In genomic region chr2:156294945-156295580, GRCh38 we compare ENCODE assay signal across 20 cellular contexts.
"Had no signal": no experiment of that assay in that cellular context is flagged by ENCODE, and none has a peak within 500 bp of the region (broad histone marks: within the 10 kb centered on the region; RNA-seq: fewer than 3 reads in every experiment).

No MANE protein-coding gene starts in this region.

- H3K4me3 Mint-ChIP-seq: activated CD8-positive, alpha-beta memory T cell treated with anti-CD3 and anti-CD28 coated beads, Interleukin-2, amount 10 ng/mL, durations not matched to agents 7 days and 5 days; activated T-cell treated with anti-CD3 and anti-CD28 coated beads, Interleukin-2, amount 50 U/mL, for 24 hours; brain; memory B cell; naive thymus-derived CD4-positive, alpha-beta T cell had no signal

- H3K27ac Mint-ChIP-seq: activated CD8-positive, alpha-beta memory T cell treated with anti-CD3 and anti-CD28 coated beads, Interleukin-2, amount 10 ng/mL, durations not matched to agents 7 days and 5 days; activated T-cell treated with anti-CD3 and anti-CD28 coated beads, Interleukin-2, amount 50 U/mL, for 24 hours; brain; memory B cell; naive thymus-derived CD4-positive, alpha-beta T cell had no signal

- H3K79me2 ChIP-seq: parathyroid adenoma had no signal

- H3K4me1 Mint-ChIP-seq: activated CD8-positive, alpha-beta memory T cell treated with anti-CD3 and anti-CD28 coated beads, Interleukin-2, amount 10 ng/mL, durations not matched to agents 7 days and 5 days; brain; memory B cell; naive thymus-derived CD4-positive, alpha-beta T cell had no signal

- H3K27ac ChIP-seq: left ventricle myocardium inferior, parathyroid adenoma, sigmoid colon, spleen, stomach, testis had no signal

- H2AFZ ChIP-seq: parathyroid adenoma had no signal

- H3K36me3 ChIP-seq: left ventricle myocardium inferior, sigmoid colon, spleen, stomach had no signal

- H3K4me1 ChIP-seq: left ventricle myocardium inferior, parathyroid adenoma, sigmoid colon, spleen, stomach, testis had no signal

- H3K9ac ChIP-seq: parathyroid adenoma had no signal

- H3K9me3 ChIP-seq: mucosa of descending colon, testis had no signal

- DNase-seq: activated CD4-positive, alpha-beta T cell treated with anti-CD3 and anti-CD28 coated beads for 1 hour; activated CD4-positive, alpha-beta T cell treated with anti-CD3 and anti-CD28 coated beads, Interleukin-2, amount 50 U/mL, for 4 hours; activated CD8-positive, alpha-beta memory T cell treated with anti-CD3 and anti-CD28 coated beads, Interleukin-2, amount 10 ng/mL, durations not matched to agents 7 days and 5 days; activated effector memory CD4-positive, alpha-beta T cell treated with Interleukin-2 at 50 U/mL for 16 hours; activated naive CD4-positive, alpha-beta T cell treated with anti-CD3 and anti-CD28 coated beads, Interleukin-2, amount 50 U/mL, for 16 hours; activated T-cell treated with anti-CD3 and anti-CD28 coated beads, Interleukin-2, amount 50 U/mL, for 24 hours; cortex of kidney; effector memory CD4-positive, alpha-beta T cell; hippocampal formation; kidney; left ventricle myocardium inferior; mucosa of descending colon; naive thymus-derived CD4-positive, alpha-beta T cell; sigmoid colon; spleen; stomach; testis had no signal

- H3K4me3 ChIP-seq: left ventricle myocardium inferior, mucosa of descending colon, sigmoid colon, spleen, stomach, testis had no signal

- ATAC-seq: activated CD8-positive, alpha-beta memory T cell treated with anti-CD3 and anti-CD28 coated beads, Interleukin-2, amount 10 ng/mL, durations not matched to agents 7 days and 5 days; mucosa of descending colon; naive thymus-derived CD4-positive, alpha-beta T cell had no signal

- H3K27me3 ChIP-seq: sigmoid colon, stomach, testis had no signal

- H3K36me3 Mint-ChIP-seq: activated CD8-positive, alpha-beta memory T cell treated with anti-CD3 and anti-CD28 coated beads, Interleukin-2, amount 10 ng/mL, durations not matched to agents 7 days and 5 days; brain had no signal
